13 cellular contexts compared by ENCODE assay signal in the genomic region with DNA sequence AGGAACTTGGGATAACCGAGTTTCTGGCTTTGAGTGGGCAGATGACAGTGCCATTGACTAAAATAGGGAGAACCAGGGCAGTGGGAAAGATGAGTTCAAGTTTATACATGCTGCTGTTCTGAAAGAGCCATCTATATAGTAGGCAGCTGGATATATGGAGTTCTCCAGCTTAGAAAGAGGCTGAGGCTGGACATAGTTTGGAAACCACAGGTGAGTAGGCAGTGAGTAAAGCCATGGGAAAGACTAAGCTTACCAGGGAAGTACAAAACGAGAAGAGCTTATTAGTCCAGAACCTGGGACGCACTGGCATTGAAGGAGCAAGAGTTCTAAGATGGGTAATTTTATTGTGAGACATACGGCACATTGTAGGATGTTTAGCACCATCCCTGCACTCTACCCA. TPM values are rescaled to one million over a fixed set of nuclear protein-coding genes. Genes with fewer than 3 reads are reported as not detected.
DNase-seq lines count a peak whose midpoint lies in the region; ATAC-seq and TF ChIP-seq lines count a peak whose summit lies in the region.
"Had no signal": no experiment of that assay in that cellular context is flagged by ENCODE, and none has a peak within 500 bp of the region (broad histone marks: within the 10 kb centered on the region; RNA-seq: fewer than 3 reads in every experiment).

No MANE protein-coding gene starts in this region.

- H3K9me3 ChIP-seq in AG04450 (ENCODE audit: control insufficient read depth, insufficient read depth, low read length) = no peaks in the 10 kb centered on the region
- no peaks in the 10 kb centered on the region for H3K9me3 ChIP-seq in mammary epithelial cell (replicated peaks; ENCODE audit: insufficient read depth, low read length)
- H3K9me3 ChIP-seq in naive thymus-derived CD4-positive, alpha-beta T cell (ENCODE audit: control insufficient read depth in 2 of 3, low read length in 3 of 3) = no peaks in the 10 kb centered on the region
- no peaks in the 10 kb centered on the region for H3K9me3 ChIP-seq in esophagus squamous epithelium

- H3K4me1 Mint-ChIP-seq in naive thymus-derived CD4-positive, alpha-beta T cell = peaks cover under 1 to 30% (median 13%) of the 10 kb centered on the region in 7 donors

- H3K27me3 Mint-ChIP-seq in naive thymus-derived CD4-positive, alpha-beta T cell = no peaks in the 10 kb centered on the region
- H3K27me3 Mint-ChIP-seq: activated CD4-positive, alpha-beta memory T cell treated with anti-CD3 and anti-CD28 coated beads for 36 hours had no signal

- TF ChIP-seq CTCF in AG04450 (IDR thresholded peaks at IDR 0.05; ENCODE audit: low read depth, low read length) (no peak), mammary epithelial cell (conservative IDR thresholded peaks at IDR 0.05 in 1 of 2, IDR thresholded peaks at IDR 0.05 in 1 of 2; ENCODE audit: extremely low read depth in 1 of 2, insufficient read depth in 1 of 2, low read depth in 1 of 2, low read length in 2 of 2) (no peak), esophagus squamous epithelium (IDR thresholded peaks at IDR 0.05) (no peak)

- POLR2A ChIA-PET in AG04450 (lab: Yijun Ruan, JAX) = interaction anchor here (0.6 kb wide), 1 partner anchor 40 kb away, joined by 6 read pairs; no protein-coding TSS in a partner anchor
- POLR2A ChIA-PET in naive thymus-derived CD4-positive, alpha-beta T cell (lab: Charles Lee) = interaction anchor here (0.9 kb wide), 1 partner anchor 55 kb away, joined by 3 read pairs; no protein-coding TSS in a partner anchor

- peaks cover 32% of the 10 kb centered on the region for H3K4me1 ChIP-seq in mammary epithelial cell (ENCODE audit: insufficient read depth, low read length)
- H3K4me1 ChIP-seq in naive thymus-derived CD4-positive, alpha-beta T cell (ENCODE audit: control insufficient read depth in 2 of 2, insufficient read depth in 2 of 2, low read length in 2 of 2) = no peaks in the 10 kb centered on the region
- peaks cover 0 to 14% (median 8%) of the 10 kb centered on the region in 3 donors for H3K4me1 ChIP-seq in esophagus squamous epithelium

- dilution Hi-C loops in mammary epithelial cell (cut with HindIII; ENCODE audit: low sequenced_read_pairs) = loop anchor here (5.0 kb wide), 2 partner anchors 50 to 115 kb away; no protein-coding TSS in a partner anchor

- H3K36me3 ChIP-seq in mammary epithelial cell (ENCODE audit: insufficient read depth, low read length) (peaks cover 4% of the 10 kb centered on the region), esophagus squamous epithelium (peaks cover 0 to 36% (median 0%) of the 10 kb centered on the region in 3 donors)
- H3K36me3 ChIP-seq in naive thymus-derived CD4-positive, alpha-beta T cell (ENCODE audit: control insufficient read depth in 2 of 3, insufficient read depth in 3 of 3, low read length in 3 of 3) = no peaks in the 10 kb centered on the region

- H3K4me3 Mint-ChIP-seq in naive thymus-derived CD4-positive, alpha-beta T cell = no peak overlapping the region
- H3K4me3 Mint-ChIP-seq: activated CD4-positive, alpha-beta memory T cell treated with anti-CD3 and anti-CD28 coated beads for 36 hours had no signal

- H3K79me2 ChIP-seq in mammary epithelial cell (ENCODE audit: insufficient read depth, low read length) = peaks cover 34% of the 10 kb centered on the region

- no peaks in the 10 kb centered on the region for H4K20me1 ChIP-seq in mammary epithelial cell (ENCODE audit: insufficient read depth, low read length)

- H3K27ac Mint-ChIP-seq in naive thymus-derived CD4-positive, alpha-beta T cell = peak overlapping the region in 4 of 9 donors; percentile 3 to 28 (median 25)
- H3K27ac Mint-ChIP-seq: activated CD4-positive, alpha-beta memory T cell treated with anti-CD3 and anti-CD28 coated beads for 36 hours had no signal

- H3K27ac ChIP-seq in AG04450 (ENCODE audit: low read depth, low read length) = peak overlapping the region; percentile 58
- H3K27ac ChIP-seq in mammary epithelial cell (ENCODE audit: insufficient read depth, low read depth, low read length) = peak overlapping the region; percentile 96
- no peak overlapping the region for H3K27ac ChIP-seq in naive thymus-derived CD4-positive, alpha-beta T cell (ENCODE audit: low read depth, low read length)
- peak overlapping the region in 1 of 4 donors; percentile 28 for H3K27ac ChIP-seq in esophagus squamous epithelium

- no TSS peak for BruUV-seq in mammary epithelial cell (replicated peaks; lab: Mats Ljungman, UMichigan)

- peaks cover 0 to 5% (median 0%) of the 10 kb centered on the region in 5 donors for H3K36me3 Mint-ChIP-seq in naive thymus-derived CD4-positive, alpha-beta T cell

- no peak for TF ChIP-seq POLR2A in esophagus squamous epithelium (IDR thresholded peaks at IDR 0.05)

- CTCF ChIA-PET in AG04450 (lab: Charles Lee) (no interaction called here), mammary epithelial cell (lab: Charles Lee; ENCODE audit: low non-redundant PET) (interaction anchor here (0.5 kb wide), 2 partner anchors 37 to 403 kb away, joined by 3 to 32 read pairs; no protein-coding TSS in a partner anchor)
- CTCF ChIA-PET in naive thymus-derived CD4-positive, alpha-beta T cell (lab: Charles Lee) = no interaction called here

- H3K27me3 ChIP-seq in AG04450 (ENCODE audit: control insufficient read depth, insufficient read depth, low read length) = no peaks in the 10 kb centered on the region
- no peaks in the 10 kb centered on the region for H3K27me3 ChIP-seq in mammary epithelial cell (ENCODE audit: insufficient read depth, low read length)
- H3K27me3 ChIP-seq in naive thymus-derived CD4-positive, alpha-beta T cell (ENCODE audit: control insufficient read depth in 2 of 2, insufficient read depth in 2 of 2, low read length in 2 of 2) = no peaks in the 10 kb centered on the region
- no peaks in the 10 kb centered on the region for H3K27me3 ChIP-seq in esophagus squamous epithelium

- DNase-seq in AG04450 (ENCODE audit: low read depth, low spot score) (no peak), HS-5 (ENCODE audit: low read depth) (peak; percentile 32), mammary epithelial cell (peak; percentile 90), NAMALWA (ENCODE audit: low spot score) (no peak), esophagus squamous epithelium (lab: John Stamatoyannopoulos, UW) (no peak)
- no peak for DNase-seq in naive thymus-derived CD4-positive, alpha-beta T cell
- no peak for DNase-seq in activated CD4-positive, alpha-beta T cell treated with anti-CD3 and anti-CD28 coated beads for 1 hour
- DNase-seq in stimulated activated CD4-positive, alpha-beta T cell treated with anti-CD3 and anti-CD28 coated beads, Interleukin-2, amount 100 ng/mL, for 48 hours = no peak
- DNase-seq: activated CD4-positive, alpha-beta memory T cell treated with anti-CD3 and anti-CD28 coated beads for 36 hours; central memory CD4-positive, alpha-beta T cell; COR-L47; SIG-M5 had no signal

- ATAC-seq in naive thymus-derived CD4-positive, alpha-beta T cell = peak; percentile 18

- H2AFZ ChIP-seq in mammary epithelial cell (ENCODE audit: low read depth, low read length) = no peak overlapping the region

- intact Hi-C loops in mammary epithelial cell (cut with micrococcal nuclease) (loop anchor here (1.0 to 5.0 kb wide), 3 partner anchors 29 to 110 kb away; a partner anchor contains a TSS), esophagus squamous epithelium (cut with DNase I) (no loop called here)
- intact Hi-C loops in naive thymus-derived CD4-positive, alpha-beta T cell (cut with micrococcal nuclease) = loop anchor here in 1 of 2 donors (10.0 kb wide), 1 partner anchor 53 kb away; a partner anchor contains a TSS

- H3K9ac ChIP-seq in mammary epithelial cell (ENCODE audit: insufficient read depth, low read length) = peak overlapping the region; percentile 65

- peak overlapping the region; percentile 66 for H3K4me2 ChIP-seq in mammary epithelial cell (ENCODE audit: insufficient read depth, low read depth, low read length)

- no peaks in the 10 kb centered on the region for H3K9me3 Mint-ChIP-seq in naive thymus-derived CD4-positive, alpha-beta T cell
- H3K9me3 Mint-ChIP-seq: activated CD4-positive, alpha-beta memory T cell treated with anti-CD3 and anti-CD28 coated beads for 36 hours had no signal

- H3K4me3 ChIP-seq in AG04450 (ENCODE audit: low read depth, low read length) (no peak overlapping the region), mammary epithelial cell (replicated peaks in 1 of 3; ENCODE audit: insufficient read depth in 1 of 3, low read depth in 2 of 3, low read length in 3 of 3) (no peak overlapping the region), esophagus squamous epithelium (no peak overlapping the region)
- H3K4me3 ChIP-seq in naive thymus-derived CD4-positive, alpha-beta T cell (ENCODE audit: low read length) = no peak overlapping the region
- H3K4me3 ChIP-seq: GM12878 had no signal

- in situ Hi-C loops in mammary epithelial cell (cut with MboI; ENCODE audit: low sequenced_read_pairs in 2 of 2) = no loop called here

- WGBS in mammary epithelial cell (ENCODE audit: low coverage, missing lambda C conversion rate) = 33% methylated on average over 4 of the region's 4 CpGs
- WGBS in esophagus squamous epithelium, 2 donors = 61% methylated on average over 4 of the region's 4 CpGs

RNA-seq across cellular contexts. Expression of a gene that starts 54.2 kb away (rescaled TPM):
- polyA plus RNA-seq in AG04450 (2011; rRNA removed) = 5.7 and 9.1 TPM in 2 replicates
- polyA minus RNA-seq in AG04450 (2011; rRNA and poly(A)+ RNA removed) = 9.8 and 13.5 TPM in 2 replicates
- 10 to 100 TPM; 15.2 to 20.7 TPM for total RNA-seq in mammary epithelial cell
- polyA plus RNA-seq in mammary epithelial cell = 9.3 TPM
- polyA minus RNA-seq in mammary epithelial cell = 37.2 TPM
- total RNA-seq in naive thymus-derived CD4-positive, alpha-beta T cell = 100 to 1,000 TPM in 3 of 5 experiments, 10 to 100 TPM in 2; 57.8 to 110 (median 107) TPM
- 10 to 100 TPM; 40.9 to 42.8 TPM for polyA plus RNA-seq in naive thymus-derived CD4-positive, alpha-beta T cell
- 10 to 100 TPM; 12.9 to 24.8 (median 16.5) TPM for total RNA-seq in esophagus squamous epithelium

Comparison
In these comparisons a context has a peak if more than half of its experiments do, and no peak if none do; other contexts are left out.
1. DNase-seq: peak in HS-5 (single experiment) and mammary epithelial cell (single experiment); none in AG04450 (single experiment), naive thymus-derived CD4-positive, alpha-beta T cell (0 of 9), NAMALWA (single experiment), esophagus squamous epithelium (single experiment), activated CD4-positive, alpha-beta T cell treated with anti-CD3 and anti-CD28 coated beads for 1 hour (single experiment) and stimulated activated CD4-positive, alpha-beta T cell treated with anti-CD3 and anti-CD28 coated beads, Interleukin-2, amount 100 ng/mL, for 48 hours (0 of 2).